8 cellular contexts compared by ENCODE assay signal in genomic region chr10:112184379-112184778, GRCh38. TPM values are rescaled to one million over a fixed set of nuclear protein-coding genes. Genes with fewer than 3 reads are reported as not detected.
DNase-seq lines count a peak whose midpoint lies in the region; ATAC-seq, FAIRE-seq and TF ChIP-seq lines count a peak whose summit lies in the region.

No MANE protein-coding gene starts in this region.

- no peak overlapping the region for H2BK5ac ChIP-seq in trophoblast cell (ENCODE audit: low read depth, low read length, poor library complexity)

- H3K4me1 ChIP-seq in NT2/D1 (ENCODE audit: insufficient read depth, insufficient read length) (no peaks in the 10 kb centered on the region), endocrine pancreas (ENCODE audit: control insufficient read depth, insufficient read depth, low read length) (no peaks in the 10 kb centered on the region), trophoblast cell (ENCODE audit: control insufficient read depth in 1 of 2, insufficient read depth in 2 of 2, low read length in 2 of 2) (peaks cover 0 to 3% of the 10 kb centered on the region in 2 experiments)

- H3K9me3 ChIP-seq in NT2/D1 (ENCODE audit: insufficient read depth, low read length), result no peaks in the 10 kb centered on the region
- H3K9me3 ChIP-seq in endocrine pancreas (ENCODE audit: control insufficient read depth, low read length), result no peaks in the 10 kb centered on the region
- H3K9me3 ChIP-seq in trophoblast cell (ENCODE audit: insufficient read depth, low read depth, low read length), result no peaks in the 10 kb centered on the region

- no peak overlapping the region for H4K12ac ChIP-seq in trophoblast cell (ENCODE audit: low read depth, low read length)

- no peak overlapping the region for H2BK120ac ChIP-seq in trophoblast cell (ENCODE audit: insufficient read depth, low read length, poor library complexity)

- H3K79me1 ChIP-seq in trophoblast cell (ENCODE audit: low read length), result peaks cover 7% of the 10 kb centered on the region

- no peak overlapping the region for H3K14ac ChIP-seq in trophoblast cell (ENCODE audit: low read length)

- no peak for TF ChIP-seq POLR2A in lower leg skin (IDR thresholded peaks at IDR 0.05)

- peaks cover 5% of the 10 kb centered on the region for H3K79me2 ChIP-seq in trophoblast cell (ENCODE audit: control insufficient read depth, insufficient read depth, low read length, poor library complexity)

- intact Hi-C loops in lower leg skin (cut with DNase I; ENCODE audit: low total_unique reads), result no loop called here

- no peak for FAIRE-seq in urothelium cell line (lab: Jason Lieb, UNC)

- H3K36me3 ChIP-seq in NT2/D1 (ENCODE audit: insufficient read depth, insufficient read length, low read length) (peaks cover 21% of the 10 kb centered on the region), endocrine pancreas (ENCODE audit: control insufficient read depth, insufficient read depth, low read length) (no peaks in the 10 kb centered on the region), trophoblast cell (ENCODE audit: control insufficient read depth in 1 of 2, insufficient read depth in 2 of 2, low read length in 2 of 2) (no peaks in the 10 kb centered on the region)

- DNase-seq in ELF-1 (ENCODE audit: low read depth, low spot score) (peak; percentile 3), NT2/D1 (ENCODE audit: low read depth, low spot score) (no peak), trophoblast cell (no peak), GM20000 (ENCODE audit: low spot score) (no peak), lower leg skin (ENCODE audit: low spot score in 2 of 2) (no peak), urothelium cell line (ENCODE audit: low spot score) (no peak)

- H2BK12ac ChIP-seq in trophoblast cell (ENCODE audit: low read length), result no peak overlapping the region

- no peak overlapping the region for H3K18ac ChIP-seq in trophoblast cell (ENCODE audit: low read length)

- TF ChIP-seq CTCF in GM20000 (IDR thresholded peaks at IDR 0.05; ENCODE audit: extremely low read depth, missing control alignments) (no peak), lower leg skin (IDR thresholded peaks at IDR 0.05) (no peak)

- no peak overlapping the region for H3K23ac ChIP-seq in trophoblast cell (ENCODE audit: low read length)

- no peak overlapping the region for H3K4ac ChIP-seq in trophoblast cell (ENCODE audit: low read depth, low read length)

- H3K4me3 ChIP-seq in NT2/D1 (ENCODE audit: insufficient read length, low read depth), result peak overlapping the region; percentile 76
- H3K4me3 ChIP-seq in endocrine pancreas (ENCODE audit: control insufficient read depth, insufficient read depth, low read length), result peak overlapping the region; percentile 93
- H3K4me3 ChIP-seq in trophoblast cell (ENCODE audit: low read depth, low read length), result no peak overlapping the region
- H3K4me3 ChIP-seq in lower leg skin (ENCODE audit: low read depth, poor library complexity, severe bottlenecking), result no peak overlapping the region

- H4K91ac ChIP-seq in trophoblast cell (ENCODE audit: low read depth, low read length), result no peak overlapping the region

- WGBS in trophoblast cell (ENCODE audit: extremely low coverage, insufficient coverage, insufficient read length), result no CpG with 5 or more reads among the region's 2 CpGs
- WGBS in lower leg skin, 2 donors, result 15 to 18% methylated on average over 2 of the region's 2 CpGs

- H2AK5ac ChIP-seq in trophoblast cell (ENCODE audit: low read length), result no peak overlapping the region

- H3K4me2 ChIP-seq in trophoblast cell (ENCODE audit: low read length), result no peak overlapping the region

- peak overlapping the region; percentile 66 for H4K8ac ChIP-seq in trophoblast cell (ENCODE audit: low read depth, low read length)

- H3K9ac ChIP-seq in NT2/D1 (ENCODE audit: insufficient read length, low read depth) (no peak overlapping the region), endocrine pancreas (ENCODE audit: control insufficient read depth, insufficient read depth, low read length) (no peak overlapping the region), trophoblast cell (ENCODE audit: low read length) (no peak overlapping the region)

- no peak overlapping the region for H2AFZ ChIP-seq in trophoblast cell (ENCODE audit: insufficient read depth, low read length, poor library complexity)

- no peak for ATAC-seq in GM21825 (IDR thresholded peaks at IDR 0.05; ENCODE audit: unreplicated experiment)

- H3K27ac ChIP-seq in trophoblast cell (ENCODE audit: low read depth, low read length), result no peak overlapping the region

- H3K27me3 ChIP-seq in NT2/D1 (ENCODE audit: insufficient read depth, insufficient read length), result no peaks in the 10 kb centered on the region
- no peaks in the 10 kb centered on the region for H3K27me3 ChIP-seq in endocrine pancreas (ENCODE audit: control insufficient read depth, insufficient read depth, low read length)
- H3K27me3 ChIP-seq in trophoblast cell (ENCODE audit: insufficient read depth, low read length), result no peaks in the 10 kb centered on the region

RNA-seq across cellular contexts. Expression of gene GPAM, which starts 0.8 kb away (rescaled TPM):
- polyA plus RNA-seq in trophoblast cell (2013), result 3.9 and 4.1 TPM in 2 replicates
- total RNA-seq in lower leg skin, result 1 to 10 TPM; 3.1 to 7.0 (median 4.7) TPM

Comparison
In these comparisons a context has a peak if more than half of its experiments do, and no peak if none do; other contexts are left out.
1. H3K4me3 ChIP-seq: peak in NT2/D1 (single experiment) and endocrine pancreas (single experiment); none in trophoblast cell (single experiment) and lower leg skin (single experiment).